In the genomic region with DNA sequence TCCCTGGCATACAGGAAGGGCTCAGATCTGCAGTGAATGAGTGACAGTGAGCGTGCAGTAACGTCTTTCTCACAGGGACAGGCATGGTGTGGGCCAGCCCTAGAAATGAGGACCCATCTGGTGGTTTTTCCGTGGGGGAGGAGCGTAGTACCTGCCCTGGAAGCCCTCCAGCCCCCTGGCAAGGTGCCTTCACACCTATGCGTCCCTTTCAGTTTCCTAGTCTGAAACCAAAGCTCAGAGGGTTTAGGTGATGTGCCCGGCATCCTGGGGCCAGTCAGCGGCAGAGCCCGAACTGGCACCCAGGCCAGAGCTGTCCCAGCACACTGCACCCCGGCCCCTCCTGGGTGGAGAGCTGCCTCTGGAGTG, we compare ENCODE assay signal across 11 cellular contexts. TPM values are rescaled to one million over a fixed set of nuclear protein-coding genes. Genes with fewer than 3 reads are reported as not detected.
A peak's percentile ranks its signal among the peaks of the same experiment; 100 is the strongest.
DNase-seq lines count a peak whose midpoint lies in the region; TF ChIP-seq lines count a peak whose summit lies in the region.
"Had no signal": no experiment of that assay in that cellular context is flagged by ENCODE, and none has a peak within 500 bp of the region (broad histone marks: within the 10 kb centered on the region; RNA-seq: fewer than 3 reads in every experiment).

No MANE protein-coding gene starts in this region.

- TF ChIP-seq CTCF in thyroid gland (IDR thresholded peaks at IDR 0.05), result no peak

- TF ChIP-seq POLR2A in thyroid gland (IDR thresholded peaks at IDR 0.05), result no peak

- peak overlapping the region; percentile 98 for H3K27ac Mint-ChIP-seq in activated naive CD8-positive, alpha-beta T cell

- H3K4me1 ChIP-seq in thyroid gland, result peaks cover 12 to 18% of the 10 kb centered on the region in 2 donors

- no peaks in the 10 kb centered on the region for H3K9me3 ChIP-seq in thyroid gland
- H3K9me3 ChIP-seq: SJSA1 had no signal

- no peaks in the 10 kb centered on the region for H3K27me3 Mint-ChIP-seq in activated naive CD8-positive, alpha-beta T cell

- no peak overlapping the region for H3K4me3 ChIP-seq in thyroid gland (replicated peaks in 1 of 3)
- H3K4me3 ChIP-seq: SJSA1 had no signal

- no peak overlapping the region for H3K27ac ChIP-seq in thyroid gland
- H3K27ac ChIP-seq: SJSA1 had no signal

- in situ Hi-C loops in G401 (cut with HindIII; ENCODE audit: low sequenced_read_pairs), result no loop called here

- no peaks in the 10 kb centered on the region for H3K9me3 Mint-ChIP-seq in activated naive CD8-positive, alpha-beta T cell (ENCODE audit: low read depth)

- H3K4me3 Mint-ChIP-seq in activated naive CD8-positive, alpha-beta T cell, result peak overlapping the region; percentile 96

- WGBS in thyroid gland, 2 donors, result 89 to 90% methylated on average over 2 to 8 of the region's 9 CpGs

- peaks cover 79% of the 10 kb centered on the region for H3K4me1 Mint-ChIP-seq in activated naive CD8-positive, alpha-beta T cell (ENCODE audit: low read depth)

- DNase-seq in G401 (ENCODE audit: low spot score) (peak; percentile 43), DMS 273 (lab: John Stamatoyannopoulos, UW; ENCODE audit: unreplicated experiment) (no peak), thyroid gland (no peak), GF-D8 (lab: John Stamatoyannopoulos, UW) (no peak), kidney tubule cell (ENCODE audit: low spot score) (no peak)
- peak; percentile 48 to 56 for DNase-seq in activated CD4-positive, alpha-beta T cell treated with anti-CD3 and anti-CD28 coated beads, Interleukin-2, amount 50 U/mL, for 24 hours (ENCODE audit: low read depth in 1 of 2, low spot score in 1 of 2)
- DNase-seq in stimulated activated CD4-positive, alpha-beta T cell treated with anti-CD3 and anti-CD28 coated beads, Interleukin-15, amount 100 ng/mL, for 1 hour (ENCODE audit: low read depth in 1 of 2, low spot score in 1 of 2), result peak; percentile 22 to 58
- DNase-seq: IMR-90, NCI-H345 had no signal

- no peaks in the 10 kb centered on the region for H3K36me3 ChIP-seq in thyroid gland
- H3K36me3 ChIP-seq: SJSA1 had no signal

- H3K27me3 ChIP-seq in thyroid gland, result peaks cover 13% of the 10 kb centered on the region

- intact Hi-C loops in thyroid gland (cut with DNase I), result no loop called here

- peaks cover 4% of the 10 kb centered on the region for H3K36me3 Mint-ChIP-seq in activated naive CD8-positive, alpha-beta T cell

RNA-seq across cellular contexts. Expression of a gene that starts 4.3 kb away (rescaled TPM):
- total RNA-seq in G401 (2014; rRNA removed; shearing (Covaris generic)), result 0.12 and 0.17 TPM in 2 replicates
- 10 to 100 TPM in 3 of 4 donors, 1 to 10 TPM in 1; 4.3 to 17.6 (median 13.5) TPM for total RNA-seq in thyroid gland
- total RNA-seq: IMR-90, SJSA1 had no signal

Comparison
In these comparisons a context has a peak if more than half of its experiments do, and no peak if none do; other contexts are left out.
1. DNase-seq: peak in G401 (single experiment), activated CD4-positive, alpha-beta T cell treated with anti-CD3 and anti-CD28 coated beads, Interleukin-2, amount 50 U/mL, for 24 hours (2 of 2) and stimulated activated CD4-positive, alpha-beta T cell treated with anti-CD3 and anti-CD28 coated beads, Interleukin-15, amount 100 ng/mL, for 1 hour (2 of 2); none in DMS 273 (single experiment), thyroid gland (0 of 2), GF-D8 (single experiment) and kidney tubule cell (single experiment).